In genomic region chr4:6773616-6774540, GRCh38 we compare ENCODE assay signal across 1 cellular context.
TF ChIP-seq lines count a peak whose summit lies in the region.

No MANE protein-coding gene starts in this region.

TF ChIP-seq in HEK293, 187 proteins besides CTCF, POLR2A, EP300 and RAD21 (continued from another document):
- TF ChIP-seq PATZ1 (tag by site-specific recombination; IDR thresholded peaks at IDR 0.05): no peak
- no peak for TF ChIP-seq ZNF514 (tag by site-specific recombination; IDR thresholded peaks at IDR 0.05)
- no peak for TF ChIP-seq ZBTB1 (tag by site-specific recombination; IDR thresholded peaks at IDR 0.05)
- TF ChIP-seq ZNF544 (tag by site-specific recombination; IDR thresholded peaks at IDR 0.05): no peak
- peak; percentile 82 for TF ChIP-seq ZNF146 (tag by site-specific recombination; IDR thresholded peaks at IDR 0.05)
- TF ChIP-seq ZBTB11 (tag by site-specific recombination; conservative IDR thresholded peaks at IDR 0.05; ENCODE audit: low read depth): no peak
